Comparison of ENCODE assay signal across 7 cellular contexts in genomic region chr2:150486539-150487484, GRCh38. TPM values are rescaled to one million over a fixed set of nuclear protein-coding genes. Genes with fewer than 3 reads are reported as not detected.
A peak's percentile ranks its signal among the peaks of the same experiment; 100 is the strongest.
DNase-seq lines count a peak whose midpoint lies in the region; TF ChIP-seq lines count a peak whose summit lies in the region.

No MANE protein-coding gene starts in this region.

- no peaks in the 10 kb centered on the region for H3K36me3 ChIP-seq in uterus

- peak; percentile 21 for DNase-seq in GM13977 (ENCODE audit: low spot score)
- DNase-seq in NCI-H345 treated with DMSO at 0.1 percent for 48 hours (lab: John Stamatoyannopoulos, UW; ENCODE audit: unreplicated experiment): peak; percentile 47
- peak; percentile 64 for DNase-seq in dermis blood vessel endothelial cell
- DNase-seq in medulla oblongata (ENCODE audit: extremely low spot score): peak; percentile 22
- peak; percentile 36 to 44 for DNase-seq in uterus
- DNase-seq in T-helper 9 cell: no peak
- DNase-seq in activated CD4-positive, alpha-beta T cell treated with anti-CD3 and anti-CD28 coated beads for 48 hours: no peak

- no peaks in the 10 kb centered on the region for H3K4me1 ChIP-seq in uterus

- no peak for TF ChIP-seq CTCF in GM13977 (IDR thresholded peaks at IDR 0.05; ENCODE audit: extremely low read depth, insufficient read depth, missing control alignments)
- TF ChIP-seq CTCF in uterus (IDR thresholded peaks at IDR 0.05): peak in 1 of 4 experiments; percentile 2

- H3K9me3 ChIP-seq in uterus: no peaks in the 10 kb centered on the region

- intact Hi-C loops in uterus (cut with DNase I; ENCODE audit: low total_unique reads): no loop called here

- H3K27me3 ChIP-seq in uterus: no peaks in the 10 kb centered on the region

- peak overlapping the region; percentile 56 to 67 for H3K4me3 ChIP-seq in uterus

- no peak for TF ChIP-seq POLR2A in uterus (IDR thresholded peaks at IDR 0.05)

- in situ Hi-C loops in GM13977 (cut with MboI; ENCODE audit: low pct_unique_long_range_greater_than_20kb, low sequenced_read_pairs, unreplicated experiment): loop anchor here (25.0 kb wide), 1 partner anchor 900 kb away; the partner anchor contains the start of gene MMADHC

- H3K27ac ChIP-seq in uterus: peak overlapping the region; percentile 81 to 88

RNA-seq across cellular contexts. Expression of gene RND3, which starts 0.7 kb away (rescaled TPM):
- total RNA-seq in dermis blood vessel endothelial cell: 53.1 and 66.5 TPM in 2 replicates
- 10 to 100 TPM; 12.6 to 69.4 (median 41.1) TPM for total RNA-seq in uterus

Comparison
In these comparisons a context has a peak if more than half of its experiments do, and no peak if none do; other contexts are left out.
1. DNase-seq: peak in GM13977 (single experiment), NCI-H345 treated with DMSO at 0.1 percent for 48 hours (single experiment), dermis blood vessel endothelial cell (single experiment), medulla oblongata (single experiment) and uterus (2 of 2); none in T-helper 9 cell (single experiment) and activated CD4-positive, alpha-beta T cell treated with anti-CD3 and anti-CD28 coated beads for 48 hours (single experiment).